31 cellular contexts compared by ENCODE assay signal in genomic region chr3:27500051-27500450, GRCh38. TPM values are rescaled to one million over a fixed set of nuclear protein-coding genes. Genes with fewer than 3 reads are reported as not detected.
DNase-seq lines count a peak whose midpoint lies in the region; ATAC-seq and TF ChIP-seq lines count a peak whose summit lies in the region.
"Had no signal": no experiment of that assay in that cellular context is flagged by ENCODE, and none has a peak within 500 bp of the region (broad histone marks: within the 10 kb centered on the region; RNA-seq: fewer than 3 reads in every experiment).

No MANE protein-coding gene starts in this region.

- H3K27me3 Mint-ChIP-seq in MCF 10A (ENCODE audit: insufficient read depth, unreplicated experiment), result no peaks in the 10 kb centered on the region
- H3K27me3 Mint-ChIP-seq in naive thymus-derived CD8-positive, alpha-beta T cell, result no peaks in the 10 kb centered on the region
- H3K27me3 Mint-ChIP-seq: activated naive CD8-positive, alpha-beta T cell; B cell; CD4-positive, alpha-beta memory T cell had no signal

- no peaks in the 10 kb centered on the region for H3K36me3 Mint-ChIP-seq in MCF 10A (ENCODE audit: insufficient read depth, unreplicated experiment)
- H3K36me3 Mint-ChIP-seq in naive thymus-derived CD8-positive, alpha-beta T cell, result no peaks in the 10 kb centered on the region
- H3K36me3 Mint-ChIP-seq: activated naive CD8-positive, alpha-beta T cell; CD4-positive, alpha-beta memory T cell had no signal

- ATAC-seq in Right ventricle myocardium inferior (no peak), left cardiac atrium (no peak)
- no peak for ATAC-seq in naive thymus-derived CD8-positive, alpha-beta T cell
- ATAC-seq: A549, gastrocnemius medialis, upper lobe of right lung had no signal

- intact Hi-C loops in MCF 10A (cut with micrococcal nuclease) (no loop called here), breast epithelium (cut with DNase I; ENCODE audit: low total_unique reads) (no loop called here), Right ventricle myocardium inferior (cut with DNase I) (no loop called here), left cardiac atrium (cut with DNase I) (no loop called here)

- no peak overlapping the region for H3K27ac ChIP-seq in breast epithelium
- H3K27ac ChIP-seq: A549, gastrocnemius medialis, GM23248, Peyer's patch, SJCRH30, upper lobe of right lung had no signal

- CTCF ChIA-PET in MCF 10A (lab: Yijun Ruan, JAX), result interaction anchor here (1.1 to 1.3 kb wide), 2 partner anchors 9 to 14 kb away, joined by 3 to 9 read pairs; no protein-coding TSS in a partner anchor

- no peaks in the 10 kb centered on the region for H3K36me3 ChIP-seq in breast epithelium
- H3K36me3 ChIP-seq: gastrocnemius medialis, Peyer's patch, SJCRH30, upper lobe of right lung had no signal

- no peaks in the 10 kb centered on the region for H3K4me1 Mint-ChIP-seq in MCF 10A (ENCODE audit: insufficient read depth, unreplicated experiment)
- H3K4me1 Mint-ChIP-seq in naive thymus-derived CD8-positive, alpha-beta T cell, result peaks cover 3 to 9% (median 5%) of the 10 kb centered on the region in 4 donors
- H3K4me1 Mint-ChIP-seq: B cell had no signal

- H3K4me3 Mint-ChIP-seq in MCF 10A (ENCODE audit: unreplicated experiment), result no peak overlapping the region
- no peak overlapping the region for H3K4me3 Mint-ChIP-seq in naive thymus-derived CD8-positive, alpha-beta T cell
- H3K4me3 Mint-ChIP-seq: activated naive CD8-positive, alpha-beta T cell; B cell; CD4-positive, alpha-beta memory T cell; nephron progenitor cell had no signal

- POLR2A ChIA-PET in MCF 10A (lab: Yijun Ruan, JAX), result interaction anchor here (0.9 to 1.6 kb wide), 6 partner anchors 9 to 181 kb away, joined by 3 to 6 read pairs (median 4); partner anchors contain the start of gene SLC4A7
- POLR2A ChIA-PET in naive thymus-derived CD8-positive, alpha-beta T cell (lab: Charles Lee), result interaction anchor here (1.1 kb wide), 1 partner anchor 16 kb away, joined by 3 read pairs; the partner anchor contains the start of gene SLC4A7

- no peaks in the 10 kb centered on the region for H3K27me3 ChIP-seq in breast epithelium
- H3K27me3 ChIP-seq: gastrocnemius medialis, Peyer's patch, SJCRH30, upper lobe of right lung had no signal

- H3K4me3 ChIP-seq in breast epithelium, result no peak overlapping the region
- H3K4me3 ChIP-seq: A549, gastrocnemius medialis, GM23248, Peyer's patch, SJCRH30, upper lobe of right lung had no signal

- no peaks in the 10 kb centered on the region for H3K9me3 ChIP-seq in breast epithelium
- H3K9me3 ChIP-seq: A549, gastrocnemius medialis, Peyer's patch, SJCRH30, upper lobe of right lung had no signal

- no peaks in the 10 kb centered on the region for H3K9me3 Mint-ChIP-seq in MCF 10A (ENCODE audit: unreplicated experiment)
- no peaks in the 10 kb centered on the region for H3K9me3 Mint-ChIP-seq in naive thymus-derived CD8-positive, alpha-beta T cell
- H3K9me3 Mint-ChIP-seq: CD4-positive, alpha-beta memory T cell; nephron progenitor cell had no signal

- no peak for TF ChIP-seq POLR2A in breast epithelium (IDR thresholded peaks at IDR 0.05)

- in situ Hi-C loops in SK-MEL-5 (cut with HindIII; ENCODE audit: low pct_unique_long_range_greater_than_20kb, low sequenced_read_pairs), result no loop called here

- H3K4me1 ChIP-seq in breast epithelium, result no peaks in the 10 kb centered on the region
- H3K4me1 ChIP-seq: A549, gastrocnemius medialis, Peyer's patch had no signal

- no TSS peak for BruUV-seq in MCF 10A (replicated peaks; lab: Mats Ljungman, UMichigan)

- DNase-seq in MCF 10A (ENCODE audit: unreplicated experiment) (peak; percentile 28), breast epithelium (ENCODE audit: low spot score in 2 of 2) (no peak), SK-MEL-5 (ENCODE audit: low read depth, low spot score) (peak; percentile 14), fibroblast of the conjunctiva (ENCODE audit: low read depth) (peak; percentile 31), Right ventricle myocardium inferior (ENCODE audit: missing footprints) (no peak), hippocampal formation (lab: John Stamatoyannopoulos, UW) (no peak), left cardiac atrium (no peak)
- no peak for DNase-seq in naive thymus-derived CD8-positive, alpha-beta T cell
- DNase-seq: activated CD4-positive, alpha-beta T cell treated with anti-CD3 and anti-CD28 coated beads, Interleukin-2, amount 50 U/mL, for 1 hour; activated CD4-positive, CD25-positive, alpha-beta regulatory T cell; activated effector memory CD4-positive, alpha-beta T cell treated with Interleukin-2 at 50 U/mL for 16 hours; activated T-cell treated with anti-CD3 and anti-CD28 coated beads, Interleukin-2, amount 50 U/mL, for 1 hour; aorta; CD4-positive, alpha-beta memory T cell; cortex of kidney; effector memory CD4-positive, alpha-beta T cell; gastrocnemius medialis; GM23248; hypothalamus; NCI-H1105 treated with DMSO at 0.1 percent for 48 hours; NCI-H1930; NCI-H2171 treated with DMSO at 0.1 percent for 48 hours; NCI-H510A treated with DMSO at 0.1 percent for 48 hours; nephron progenitor cell; Peyer's patch; SJCRH30; stimulated activated naive CD4-positive, alpha-beta T cell; upper lobe of right lung had no signal

- no peak overlapping the region for H3K27ac Mint-ChIP-seq in MCF 10A (ENCODE audit: low read depth, unreplicated experiment)
- H3K27ac Mint-ChIP-seq in naive thymus-derived CD8-positive, alpha-beta T cell, result no peak overlapping the region
- H3K27ac Mint-ChIP-seq: activated naive CD8-positive, alpha-beta T cell; B cell; CD4-positive, alpha-beta memory T cell; nephron progenitor cell had no signal

- TF ChIP-seq CTCF in MCF 10A (IDR thresholded peaks at IDR 0.05; ENCODE audit: unreplicated experiment) (no peak), breast epithelium (IDR thresholded peaks at IDR 0.05) (no peak)

RNA-seq across cellular contexts. Expression of gene SLC4A7, which starts 15.9 kb away (rescaled TPM):
- total RNA-seq in MCF 10A (2022), result 37.2 and 41.9 TPM in 2 replicates
- 100 to 1,000 TPM in 2 of 3 donors, 10 to 100 TPM in 1; 32.8 to 219 (median 204) TPM for total RNA-seq in breast epithelium
- 34.3 and 35.8 TPM in 2 replicates for total RNA-seq in SK-MEL-5 (2014; rRNA removed; shearing (Covaris generic))
- 21.3 and 31.4 TPM in 2 replicates for polyA plus RNA-seq in SK-MEL-5 (2015; cell fraction: cytosol; rRNA removed)
- 87.8 and 103 TPM in 2 replicates for polyA plus RNA-seq in SK-MEL-5 (2015; cell fraction: nucleus; rRNA removed)
- 13.1 TPM for total RNA-seq in Right ventricle myocardium inferior
- total RNA-seq in left cardiac atrium, result 10 to 100 TPM; 17.1 to 23.7 TPM
- total RNA-seq in naive thymus-derived CD8-positive, alpha-beta T cell, result 10 to 100 TPM; 42.7 to 44.3 TPM
- polyA plus RNA-seq in naive thymus-derived CD8-positive, alpha-beta T cell, result 10 to 100 TPM in 1 of 3 donors, 1 to 10 TPM in 2; 7.6 to 13.1 (median 8.9) TPM

Comparison
In these comparisons a context has a peak if more than half of its experiments do, and no peak if none do; other contexts are left out.
1. DNase-seq: peak in MCF 10A (single experiment), SK-MEL-5 (single experiment) and fibroblast of the conjunctiva (single experiment); none in breast epithelium (0 of 2), Right ventricle myocardium inferior (single experiment), hippocampal formation (0 of 2), left cardiac atrium (single experiment) and naive thymus-derived CD8-positive, alpha-beta T cell (0 of 10).